In the genomic region with DNA sequence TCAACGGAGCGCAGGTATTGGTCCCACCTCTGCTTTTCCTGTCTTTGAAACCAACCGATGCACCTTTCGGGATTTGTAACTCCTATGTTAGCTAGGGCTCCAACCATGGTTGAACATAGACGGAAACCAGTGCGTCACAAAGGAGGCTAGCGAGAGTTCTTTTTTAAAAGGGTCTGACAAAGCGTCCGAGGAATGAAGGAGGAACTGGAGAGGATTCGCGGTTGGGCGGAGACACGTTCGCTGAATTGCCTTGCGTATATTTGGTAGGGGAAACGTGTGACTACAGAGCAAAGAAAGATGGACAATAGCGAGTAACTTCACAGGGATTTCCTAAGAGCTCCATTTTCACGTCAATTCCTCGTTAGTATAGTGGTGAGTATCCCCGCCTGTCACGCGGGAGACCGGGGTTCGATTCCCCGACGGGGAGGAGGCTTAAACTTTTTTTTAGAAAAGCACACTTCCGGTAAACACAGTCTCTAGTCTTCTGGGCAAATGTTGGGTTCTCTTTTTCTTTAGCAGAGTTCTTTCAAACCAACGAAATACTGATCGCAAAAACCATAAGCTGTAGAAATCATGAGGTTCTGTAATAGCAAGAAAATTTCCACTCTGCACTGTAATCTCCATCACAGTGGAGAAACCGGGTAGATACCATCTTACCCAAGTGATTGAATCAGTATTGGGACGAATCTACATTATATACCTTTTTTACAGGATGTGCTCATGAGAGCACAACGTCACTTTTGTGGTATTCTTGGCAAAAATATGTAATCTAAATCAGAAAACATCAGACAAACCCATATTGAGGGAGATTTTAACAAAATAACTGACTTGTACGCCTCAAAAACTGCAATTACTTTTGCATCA, we compare ENCODE assay signal across 8 cellular contexts. TPM values are rescaled to one million over a fixed set of nuclear protein-coding genes. Genes with fewer than 3 reads are reported as not detected.
DNase-seq lines count a peak whose midpoint lies in the region; ATAC-seq, FAIRE-seq and TF ChIP-seq lines count a peak whose summit lies in the region.

No MANE protein-coding gene starts in this region.

- WGBS in body of pancreas, 2 donors = 5 to 6% methylated on average over 33 of the region's 33 CpGs

- H3K36me3 ChIP-seq in body of pancreas (replicated peaks in 1 of 2; ENCODE audit: insufficient read depth in 1 of 2, low read depth in 2 of 2) = no peaks in the 10 kb centered on the region
- no peaks in the 10 kb centered on the region for H3K36me3 ChIP-seq in skeletal muscle tissue (ENCODE audit: control insufficient read depth in 3 of 3, insufficient read depth in 3 of 3, low read length in 3 of 3)

- H3K27me3 ChIP-seq in body of pancreas (no peaks in the 10 kb centered on the region), skeletal muscle tissue (ENCODE audit: control insufficient read depth in 3 of 3, insufficient read depth in 3 of 3, low read length in 3 of 3) (no peaks in the 10 kb centered on the region)

- ATAC-seq in GM18508 (IDR thresholded peaks at IDR 0.05; ENCODE audit: insufficient read depth, unreplicated experiment) (peak; percentile 54), HG02981 (IDR thresholded peaks at IDR 0.05; ENCODE audit: unreplicated experiment) (peak; percentile 63), body of pancreas (peak; percentile 89)

- DNase-seq in A172 (ENCODE audit: low spot score) (peak; percentile 80), NCI-H2029 treated with DMSO at 0.1 percent for 48 hours (lab: John Stamatoyannopoulos, UW) (peak; percentile 69), body of pancreas (peak; percentile 71 to 83 (median 76))

- H3K27ac ChIP-seq in body of pancreas (peak overlapping the region; percentile 80 to 93 (median 88)), skeletal muscle tissue (ENCODE audit: low read depth, low read length) (peak overlapping the region; percentile 95)

- no peaks in the 10 kb centered on the region for H3K9me3 ChIP-seq in body of pancreas
- H3K9me3 ChIP-seq in iPS-18c (ENCODE audit: control insufficient read depth, insufficient read depth, low read length) = no peaks in the 10 kb centered on the region
- no peaks in the 10 kb centered on the region for H3K9me3 ChIP-seq in skeletal muscle tissue (ENCODE audit: control insufficient read depth in 3 of 3, low read length in 3 of 3)

- peak; percentile 88 for FAIRE-seq in TTC549 (lab: Jason Lieb, UNC)

- peak overlapping the region; percentile 84 to 97 (median 89) for H3K9ac ChIP-seq in skeletal muscle tissue (ENCODE audit: low read depth in 1 of 3, low read length in 3 of 3)

- TF ChIP-seq CTCF in body of pancreas (IDR thresholded peaks at IDR 0.05) = no peak

- H3K4me3 ChIP-seq in body of pancreas (peak overlapping the region; percentile 35 to 38), iPS-18c (ENCODE audit: insufficient read depth, low read depth, low read length) (peak overlapping the region; percentile 57), skeletal muscle tissue (ENCODE audit: low read length in 3 of 3) (peak overlapping the region; percentile 75 to 96 (median 75))

- TF ChIP-seq POLR2A in body of pancreas (IDR thresholded peaks at IDR 0.05) = peak in 2 of 3 donors; percentile 34 to 38

- intact Hi-C loops in body of pancreas (cut with DNase I) = no loop called here

- H3K4me1 ChIP-seq in body of pancreas (peaks cover 9% of the 10 kb centered on the region), skeletal muscle tissue (ENCODE audit: control insufficient read depth in 3 of 3, insufficient read depth in 3 of 3, low read length in 3 of 3) (peaks cover 3 to 14% (median 6%) of the 10 kb centered on the region in 3 donors)

RNA-seq across cellular contexts. Expression of a gene that starts 6.6 kb away (rescaled TPM):
- total RNA-seq in A172 (2014; rRNA removed; shearing (Covaris generic)) = 11.8 and 14.2 TPM in 2 replicates
- total RNA-seq in body of pancreas = 1 to 10 TPM; 2.3 to 4.9 TPM
- total RNA-seq in skeletal muscle tissue = 11.5 TPM

Comparison
In these comparisons a context has a peak if more than half of its experiments do, and no peak if none do; other contexts are left out.
1. Peak in every context shown above with its lines: DNase-seq, ATAC-seq, H3K4me3 ChIP-seq and H3K27ac ChIP-seq.